Comparison of ENCODE assay signal across 10 cellular contexts in the genomic region with DNA sequence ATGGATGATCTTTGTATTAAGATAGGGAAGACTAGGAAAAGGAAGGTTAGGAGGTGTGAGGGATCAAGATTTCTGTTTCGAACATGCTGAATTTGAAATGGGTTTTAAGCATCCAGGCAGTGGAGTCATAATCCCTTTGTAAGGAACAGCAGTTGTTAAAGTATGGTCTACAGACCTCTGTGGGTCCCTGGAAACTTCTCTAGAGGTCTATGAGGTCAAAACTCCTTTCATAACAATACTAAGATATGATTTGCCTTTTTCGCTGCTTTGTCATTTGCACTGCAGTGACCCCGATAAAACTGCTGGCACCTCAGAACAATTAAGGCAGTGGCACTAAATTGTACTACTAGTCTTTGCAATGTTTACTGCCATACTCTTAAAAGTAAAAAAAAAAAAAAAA. TPM values are rescaled to one million over a fixed set of nuclear protein-coding genes. Genes with fewer than 3 reads are reported as not detected.
DNase-seq lines count a peak whose midpoint lies in the region; ATAC-seq and TF ChIP-seq lines count a peak whose summit lies in the region.
"Had no signal": no experiment of that assay in that cellular context is flagged by ENCODE, and none has a peak within 500 bp of the region (broad histone marks: within the 10 kb centered on the region; RNA-seq: fewer than 3 reads in every experiment).

No MANE protein-coding gene starts in this region.

- CTCF ChIA-PET in CD8-positive, alpha-beta memory T cell (lab: Charles Lee): no interaction called here
- CTCF ChIA-PET in activated CD8-positive, alpha-beta T cell treated with anti-CD3 and anti-CD28 coated beads for 36 hours (lab: Charles Lee): interaction anchor here (0.7 kb wide), 1 partner anchor 8 kb away, joined by 3 read pairs; no protein-coding TSS in a partner anchor

- no peaks in the 10 kb centered on the region for H3K27me3 ChIP-seq in CD8-positive, alpha-beta memory T cell (ENCODE audit: insufficient read depth, low read length, poor library complexity, severe bottlenecking)
- no peaks in the 10 kb centered on the region for H3K27me3 ChIP-seq in HUES48 (ENCODE audit: control insufficient read depth, insufficient read depth, low read length)

- peak overlapping the region in 6 of 7 donors; percentile 4 to 99 (median 57) for H3K4me3 Mint-ChIP-seq in CD8-positive, alpha-beta memory T cell
- peak overlapping the region; percentile 98 for H3K4me3 Mint-ChIP-seq in activated CD8-positive, alpha-beta T cell treated with anti-CD3 and anti-CD28 coated beads for 36 hours

- H3K4me1 ChIP-seq in CD8-positive, alpha-beta memory T cell (ENCODE audit: insufficient read depth, low read length): peaks cover 16% of the 10 kb centered on the region
- peaks cover 11% of the 10 kb centered on the region for H3K4me1 ChIP-seq in HUES48 (ENCODE audit: control insufficient read depth, insufficient read depth, low read length)
- H3K4me1 ChIP-seq in mesodermal cell (ENCODE audit: control insufficient read depth, insufficient read depth, low read length, poor library complexity, severe bottlenecking): peaks cover 11% of the 10 kb centered on the region

- H3K9ac ChIP-seq in HUES48 (ENCODE audit: low read depth, low read length): no peak overlapping the region

- intact Hi-C loops in activated CD8-positive, alpha-beta T cell treated with anti-CD3 and anti-CD28 coated beads for 36 hours (cut with micrococcal nuclease): no loop called here

- no peak overlapping the region for H3K27ac ChIP-seq in CD8-positive, alpha-beta memory T cell (ENCODE audit: low read depth, low read length)
- H3K27ac ChIP-seq in HUES48 (ENCODE audit: low read depth, low read length) (no peak overlapping the region), mesodermal cell (ENCODE audit: low read depth, low read length, severe bottlenecking) (no peak overlapping the region)
- H3K27ac ChIP-seq: epithelial cell of prostate had no signal

- H3K4me3 ChIP-seq in CD8-positive, alpha-beta memory T cell (ENCODE audit: low read length): no peak overlapping the region
- H3K4me3 ChIP-seq in HUES48 (ENCODE audit: low read depth, low read length) (peak overlapping the region; percentile 93), mesodermal cell (ENCODE audit: extremely low read depth, insufficient read depth, low read length, poor library complexity, severe bottlenecking) (peak overlapping the region; percentile 85)

- POLR2A ChIA-PET in CD8-positive, alpha-beta memory T cell (lab: Charles Lee): no interaction called here
- POLR2A ChIA-PET in activated CD8-positive, alpha-beta T cell treated with anti-CD3 and anti-CD28 coated beads for 36 hours (lab: Charles Lee): interaction anchor here (1.6 kb wide), 1 partner anchor 109 kb away, joined by 5 read pairs; a partner anchor contains a TSS

- H3K36me3 Mint-ChIP-seq in CD8-positive, alpha-beta memory T cell: peaks cover 0 to 15% (median 0%) of the 10 kb centered on the region in 3 donors
- peaks cover 32% of the 10 kb centered on the region for H3K36me3 Mint-ChIP-seq in activated CD8-positive, alpha-beta T cell treated with anti-CD3 and anti-CD28 coated beads for 36 hours (ENCODE audit: low read depth)

- no peak for ATAC-seq in activated CD8-positive, alpha-beta T cell treated with anti-CD3 and anti-CD28 coated beads for 36 hours

- DNase-seq in CD8-positive, alpha-beta memory T cell: no peak
- no peak for DNase-seq in activated CD8-positive, alpha-beta T cell treated with anti-CD3 and anti-CD28 coated beads for 36 hours
- DNase-seq in NCI-H187 (lab: John Stamatoyannopoulos, UW): no peak
- no peak for DNase-seq in GM13977 (ENCODE audit: low spot score)
- no peak for DNase-seq in pons (ENCODE audit: low spot score)
- no peak for DNase-seq in NOMO-1 (lab: John Stamatoyannopoulos, UW; ENCODE audit: unreplicated experiment in 2 of 2)
- DNase-seq: NCI-H524 had no signal

- H3K4me1 Mint-ChIP-seq in CD8-positive, alpha-beta memory T cell: peaks cover 22 to 46% (median 28%) of the 10 kb centered on the region in 3 donors
- H3K4me1 Mint-ChIP-seq in activated CD8-positive, alpha-beta T cell treated with anti-CD3 and anti-CD28 coated beads for 36 hours (ENCODE audit: low read depth): peaks cover 23% of the 10 kb centered on the region

- in situ Hi-C loops in GM13977 (cut with MboI; ENCODE audit: low pct_unique_long_range_greater_than_20kb, low sequenced_read_pairs, unreplicated experiment): loop anchor here (25.0 kb wide), 1 partner anchor 653 kb away; no protein-coding TSS in a partner anchor

- TF ChIP-seq CTCF in activated CD8-positive, alpha-beta T cell treated with anti-CD3 and anti-CD28 coated beads for 36 hours (IDR thresholded peaks at IDR 0.05): no peak
- no peak for TF ChIP-seq CTCF in GM13977 (IDR thresholded peaks at IDR 0.05; ENCODE audit: extremely low read depth, insufficient read depth, missing control alignments)

- no peaks in the 10 kb centered on the region for H3K9me3 ChIP-seq in CD8-positive, alpha-beta memory T cell (ENCODE audit: low read length)
- H3K9me3 ChIP-seq in HUES48 (ENCODE audit: control insufficient read depth, insufficient read depth, low read length): no peaks in the 10 kb centered on the region
- H3K9me3 ChIP-seq in mesodermal cell (ENCODE audit: control insufficient read depth, low read length): no peaks in the 10 kb centered on the region

- no peaks in the 10 kb centered on the region for H3K9me3 Mint-ChIP-seq in CD8-positive, alpha-beta memory T cell
- no peaks in the 10 kb centered on the region for H3K9me3 Mint-ChIP-seq in activated CD8-positive, alpha-beta T cell treated with anti-CD3 and anti-CD28 coated beads for 36 hours

- H3K27me3 Mint-ChIP-seq in CD8-positive, alpha-beta memory T cell: peaks cover 0 to 5% of the 10 kb centered on the region in 2 donors
- H3K27me3 Mint-ChIP-seq in activated CD8-positive, alpha-beta T cell treated with anti-CD3 and anti-CD28 coated beads for 36 hours: no peaks in the 10 kb centered on the region

- peaks cover 2% of the 10 kb centered on the region for H3K36me3 ChIP-seq in CD8-positive, alpha-beta memory T cell (ENCODE audit: insufficient read depth, low read length)
- peaks cover 34% of the 10 kb centered on the region for H3K36me3 ChIP-seq in HUES48 (ENCODE audit: control insufficient read depth, insufficient read depth, low read length)
- H3K36me3 ChIP-seq in mesodermal cell (ENCODE audit: control insufficient read depth, insufficient read depth, low read length): peaks cover 15% of the 10 kb centered on the region

- WGBS in mesodermal cell (ENCODE audit: insufficient coverage in 2 of 2), 2 experiments: 92 to 97% methylated on average over 1 to 3 of the region's 3 CpGs

- peak overlapping the region in 2 of 8 donors; percentile 25 to 78 for H3K27ac Mint-ChIP-seq in CD8-positive, alpha-beta memory T cell
- H3K27ac Mint-ChIP-seq in activated CD8-positive, alpha-beta T cell treated with anti-CD3 and anti-CD28 coated beads for 36 hours: peak overlapping the region; percentile 100

RNA-seq across cellular contexts. Expression of a gene that starts 1.5 kb away (rescaled TPM):
- total RNA-seq in CD8-positive, alpha-beta memory T cell: 10 to 100 TPM; 28.4 to 29.5 TPM
- polyA plus RNA-seq in CD8-positive, alpha-beta memory T cell: 1.6 TPM
- total RNA-seq in activated CD8-positive, alpha-beta T cell treated with anti-CD3 and anti-CD28 coated beads for 36 hours: 10 to 100 TPM; 44.7 to 47.8 TPM
- polyA plus RNA-seq in mesodermal cell (2013, experiment 1 of 2): 30.7 TPM
- polyA plus RNA-seq in mesodermal cell (2013, experiment 2 of 2): 31.6 TPM

RNA-seq across cellular contexts. Expression of a gene that starts 21.8 kb away (rescaled TPM):
- total RNA-seq in CD8-positive, alpha-beta memory T cell: 10 to 100 TPM; 29.5 to 29.6 TPM
- 42.5 TPM for polyA plus RNA-seq in CD8-positive, alpha-beta memory T cell
- 10 to 100 TPM; 35.0 TPM for total RNA-seq in activated CD8-positive, alpha-beta T cell treated with anti-CD3 and anti-CD28 coated beads for 36 hours
- polyA plus RNA-seq in mesodermal cell (2013, experiment 1 of 2): 58.1 TPM
- polyA plus RNA-seq in mesodermal cell (2013, experiment 2 of 2): 50.2 TPM
